ENCODE assay signal across 9 cellular contexts in genomic region chr14:68359862-68360552, GRCh38.
A peak's percentile ranks its signal among the peaks of the same experiment; 100 is the strongest.
DNase-seq lines count a peak whose midpoint lies in the region; ATAC-seq and TF ChIP-seq lines count a peak whose summit lies in the region.
"Had no signal": no experiment of that assay in that cellular context is flagged by ENCODE, and none has a peak within 500 bp of the region (broad histone marks: within the 10 kb centered on the region; RNA-seq: fewer than 3 reads in every experiment).

No MANE protein-coding gene starts in this region.

- H3K4me1 ChIP-seq in left ventricle myocardium inferior: peaks cover 25% of the 10 kb centered on the region

- intact Hi-C loops in left ventricle myocardium inferior (cut with micrococcal nuclease): no loop called here

- no peaks in the 10 kb centered on the region for H3K36me3 ChIP-seq in left ventricle myocardium inferior

- no peak for TF ChIP-seq CTCF in left ventricle myocardium inferior (IDR thresholded peaks at IDR 0.05; ENCODE audit: borderline replicate concordance)

- peak overlapping the region; percentile 58 for H3K27ac ChIP-seq in left ventricle myocardium inferior (replicated peaks)
- H3K27ac ChIP-seq: SK-N-MC had no signal

- H3K27me3 ChIP-seq in left ventricle myocardium inferior (ENCODE audit: low read depth): no peaks in the 10 kb centered on the region

- DNase-seq in GDM1 (lab: John Stamatoyannopoulos, UW) (peak; percentile 24), UCSD-AML1 (lab: John Stamatoyannopoulos, UW; ENCODE audit: unreplicated experiment) (peak; percentile 23), left ventricle myocardium inferior (peak; percentile 55), renal cortical epithelial cell (ENCODE audit: low read depth) (peak; percentile 47), NCI-H146 (lab: John Stamatoyannopoulos, UW) (no peak), NCI-H2029 (lab: John Stamatoyannopoulos, UW) (no peak)
- DNase-seq in activated CD8-positive, alpha-beta memory T cell treated with anti-CD3 and anti-CD28 coated beads, Interleukin-2, amount 50 U/mL, for 48 hours: no peak

- H3K9me3 ChIP-seq in left ventricle myocardium inferior (replicated peaks): no peaks in the 10 kb centered on the region

- no peak overlapping the region for H3K4me3 ChIP-seq in left ventricle myocardium inferior
- H3K4me3 ChIP-seq: SK-N-MC had no signal

- ATAC-seq in HG03025 (IDR thresholded peaks at IDR 0.05; ENCODE audit: low FRiP score, unreplicated experiment): no peak

Comparison
In these comparisons a context has a peak if more than half of its experiments do, and no peak if none do; other contexts are left out.
1. DNase-seq: peak in GDM1 (single experiment), UCSD-AML1 (single experiment), left ventricle myocardium inferior (single experiment) and renal cortical epithelial cell (single experiment); none in activated CD8-positive, alpha-beta memory T cell treated with anti-CD3 and anti-CD28 coated beads, Interleukin-2, amount 50 U/mL, for 48 hours (single experiment), NCI-H146 (single experiment) and NCI-H2029 (single experiment).